16 cellular contexts compared by ENCODE assay signal in genomic region chr2:122707224-122707824, GRCh38.
DNase-seq lines count a peak whose midpoint lies in the region; ATAC-seq, FAIRE-seq and TF ChIP-seq lines count a peak whose summit lies in the region.
"Had no signal": no experiment of that assay in that cellular context is flagged by ENCODE, and none has a peak within 500 bp of the region (broad histone marks: within the 10 kb centered on the region; RNA-seq: fewer than 3 reads in every experiment).

No MANE protein-coding gene starts in this region.

- ATAC-seq in GM19395 (IDR thresholded peaks at IDR 0.05; ENCODE audit: unreplicated experiment) (peak; percentile 61), HG02938 (IDR thresholded peaks at IDR 0.05; ENCODE audit: unreplicated experiment) (peak; percentile 51)
- no peak for ATAC-seq in stimulated activated memory B cell treated with anti-CD40 and anti-IgM and Interleukin-4, amounts not matched to agents 10 μg/mL and 1 μg/mL and 100 μg/mL, for 72 hours
- ATAC-seq: activated CD4-positive, alpha-beta T cell treated with anti-CD3 and anti-CD28 coated beads for 36 hours had no signal

- POLR2A ChIA-PET in activated CD4-positive, alpha-beta T cell treated with anti-CD3 and anti-CD28 coated beads, Interleukin-2, amount 10 ng/mL, durations not matched to agents 7 days and 5 days (lab: Charles Lee) = no interaction called here

- H3K9ac ChIP-seq in OCI-LY3 (ENCODE audit: low read length) = peak overlapping the region; percentile 90

- no peaks in the 10 kb centered on the region for H3K4me1 Mint-ChIP-seq in endothelial cell (ENCODE audit: unreplicated experiment)
- no peaks in the 10 kb centered on the region for H3K4me1 Mint-ChIP-seq in stimulated activated memory B cell treated with anti-CD40 and anti-IgM and Interleukin-4, amounts not matched to agents 10 μg/mL and 1 μg/mL and 100 μg/mL, for 72 hours
- no peaks in the 10 kb centered on the region for H3K4me1 Mint-ChIP-seq in activated CD4-positive, alpha-beta T cell treated with anti-CD3 and anti-CD28 coated beads, Interleukin-2, amount 10 ng/mL, durations not matched to agents 7 days and 5 days
- H3K4me1 Mint-ChIP-seq: activated CD4-positive, alpha-beta T cell treated with anti-CD3 and anti-CD28 coated beads for 36 hours; activated naive CD4-positive, alpha-beta T cell treated with anti-CD3 and anti-CD28 coated beads, Interleukin-2, amount 50 U/mL, for 24 hours had no signal

- H3K4me3 ChIP-seq in OCI-LY3 (ENCODE audit: low read length) (peak overlapping the region; percentile 56), esophagus muscularis mucosa (no peak overlapping the region)
- H3K4me3 ChIP-seq: HAP-1, testis had no signal

- H3K4me1 ChIP-seq in OCI-LY3 (ENCODE audit: low read length) (peaks cover 64% of the 10 kb centered on the region), esophagus muscularis mucosa (no peaks in the 10 kb centered on the region)
- H3K4me1 ChIP-seq: HAP-1 had no signal

- H3K27me3 ChIP-seq in OCI-LY3 (ENCODE audit: low read depth, low read length) (no peaks in the 10 kb centered on the region), esophagus muscularis mucosa (no peaks in the 10 kb centered on the region)
- H3K27me3 ChIP-seq: testis had no signal

- no peak for TF ChIP-seq EP300 in esophagus muscularis mucosa (IDR thresholded peaks at IDR 0.05)

- CTCF ChIA-PET in activated CD4-positive, alpha-beta T cell treated with anti-CD3 and anti-CD28 coated beads, Interleukin-2, amount 10 ng/mL, durations not matched to agents 7 days and 5 days (lab: Charles Lee) = no interaction called here

- H3K9me3 ChIP-seq in OCI-LY3 (ENCODE audit: insufficient read depth, low read length) (peaks cover 13% of the 10 kb centered on the region; the same call in 1 of the 2 replicates), esophagus muscularis mucosa (no peaks in the 10 kb centered on the region)
- H3K9me3 ChIP-seq: HAP-1, testis had no signal

- no peaks in the 10 kb centered on the region for H3K9me3 Mint-ChIP-seq in endothelial cell (ENCODE audit: unreplicated experiment)
- H3K9me3 Mint-ChIP-seq in stimulated activated memory B cell treated with anti-CD40 and anti-IgM and Interleukin-4, amounts not matched to agents 10 μg/mL and 1 μg/mL and 100 μg/mL, for 72 hours = peaks cover 5% of the 10 kb centered on the region
- peaks cover 8% of the 10 kb centered on the region for H3K9me3 Mint-ChIP-seq in activated CD4-positive, alpha-beta T cell treated with anti-CD3 and anti-CD28 coated beads, Interleukin-2, amount 10 ng/mL, durations not matched to agents 7 days and 5 days

- 92% methylated on average over 1 of the region's 1 CpG for WGBS in esophagus muscularis mucosa

- H3K4me3 Mint-ChIP-seq in endothelial cell (ENCODE audit: unreplicated experiment) = no peak overlapping the region
- H3K4me3 Mint-ChIP-seq in stimulated activated memory B cell treated with anti-CD40 and anti-IgM and Interleukin-4, amounts not matched to agents 10 μg/mL and 1 μg/mL and 100 μg/mL, for 72 hours = no peak overlapping the region
- H3K4me3 Mint-ChIP-seq in activated CD4-positive, alpha-beta T cell treated with anti-CD3 and anti-CD28 coated beads, Interleukin-2, amount 10 ng/mL, durations not matched to agents 7 days and 5 days = no peak overlapping the region
- H3K4me3 Mint-ChIP-seq: activated CD4-positive, alpha-beta T cell treated with anti-CD3 and anti-CD28 coated beads for 36 hours; activated naive CD4-positive, alpha-beta T cell treated with anti-CD3 and anti-CD28 coated beads, Interleukin-2, amount 50 U/mL, for 24 hours had no signal

- H3K4me2 ChIP-seq in OCI-LY3 (ENCODE audit: low read length) = peak overlapping the region; percentile 81

- H3K79me2 ChIP-seq in OCI-LY3 (ENCODE audit: low read length) = no peaks in the 10 kb centered on the region

- H3K27ac ChIP-seq in OCI-LY3 (ENCODE audit: low read length) (peak overlapping the region; percentile 98), esophagus muscularis mucosa (replicated peaks in 1 of 4) (no peak overlapping the region)
- H3K27ac ChIP-seq: testis had no signal

- H4K20me1 ChIP-seq in OCI-LY3 (ENCODE audit: insufficient read depth, low read length) = no peaks in the 10 kb centered on the region

- DNase-seq in GM12891 (ENCODE audit: insufficient read length, low spot score) (no peak), esophagus muscularis mucosa (ENCODE audit: extremely low spot score) (no peak), endothelial cell (ENCODE audit: low spot score) (no peak)
- DNase-seq in activated CD4-positive, alpha-beta T cell treated with anti-CD3 and anti-CD28 coated beads, Interleukin-2, amount 10 ng/mL, durations not matched to agents 7 days and 5 days = no peak
- DNase-seq: activated CD4-positive, alpha-beta T cell treated with anti-CD3 and anti-CD28 coated beads for 36 hours; NCI-H226; retina; Right ventricle myocardium superior; testis had no signal

- peak overlapping the region; percentile 18 for H2AFZ ChIP-seq in OCI-LY3 (ENCODE audit: low read depth, low read length)

- H3K36me3 ChIP-seq in OCI-LY3 (replicated peaks; ENCODE audit: low read depth, low read length) = peaks cover 23% of the 10 kb centered on the region
- H3K36me3 ChIP-seq in esophagus muscularis mucosa = no peaks in the 10 kb centered on the region
- H3K36me3 ChIP-seq: HAP-1 had no signal

- H3K27me3 Mint-ChIP-seq in endothelial cell (ENCODE audit: unreplicated experiment) = no peaks in the 10 kb centered on the region
- H3K27me3 Mint-ChIP-seq in stimulated activated memory B cell treated with anti-CD40 and anti-IgM and Interleukin-4, amounts not matched to agents 10 μg/mL and 1 μg/mL and 100 μg/mL, for 72 hours = no peaks in the 10 kb centered on the region
- no peaks in the 10 kb centered on the region for H3K27me3 Mint-ChIP-seq in activated CD4-positive, alpha-beta T cell treated with anti-CD3 and anti-CD28 coated beads, Interleukin-2, amount 10 ng/mL, durations not matched to agents 7 days and 5 days
- H3K27me3 Mint-ChIP-seq: activated CD4-positive, alpha-beta T cell treated with anti-CD3 and anti-CD28 coated beads for 36 hours; activated naive CD4-positive, alpha-beta T cell treated with anti-CD3 and anti-CD28 coated beads, Interleukin-2, amount 50 U/mL, for 24 hours had no signal

- TF ChIP-seq CTCF in OCI-LY3 (IDR thresholded peaks at IDR 0.05; ENCODE audit: low read depth, low read length) = no peak
- TF ChIP-seq CTCF in esophagus muscularis mucosa (IDR thresholded peaks at IDR 0.05) = no peak
- no peak for TF ChIP-seq CTCF in endothelial cell (IDR thresholded peaks at IDR 0.05; ENCODE audit: unreplicated experiment)

- intact Hi-C loops in esophagus muscularis mucosa (cut with DNase I) = no loop called here

- H3K27ac Mint-ChIP-seq in endothelial cell (ENCODE audit: unreplicated experiment) = no peak overlapping the region
- H3K27ac Mint-ChIP-seq in stimulated activated memory B cell treated with anti-CD40 and anti-IgM and Interleukin-4, amounts not matched to agents 10 μg/mL and 1 μg/mL and 100 μg/mL, for 72 hours = no peak overlapping the region
- H3K27ac Mint-ChIP-seq in activated CD4-positive, alpha-beta T cell treated with anti-CD3 and anti-CD28 coated beads, Interleukin-2, amount 10 ng/mL, durations not matched to agents 7 days and 5 days = no peak overlapping the region
- H3K27ac Mint-ChIP-seq: activated CD4-positive, alpha-beta T cell treated with anti-CD3 and anti-CD28 coated beads for 36 hours; activated naive CD4-positive, alpha-beta T cell treated with anti-CD3 and anti-CD28 coated beads, Interleukin-2, amount 50 U/mL, for 24 hours had no signal

- H3K36me3 Mint-ChIP-seq in endothelial cell (ENCODE audit: low read depth, unreplicated experiment) = no peaks in the 10 kb centered on the region
- H3K36me3 Mint-ChIP-seq in stimulated activated memory B cell treated with anti-CD40 and anti-IgM and Interleukin-4, amounts not matched to agents 10 μg/mL and 1 μg/mL and 100 μg/mL, for 72 hours = no peaks in the 10 kb centered on the region
- H3K36me3 Mint-ChIP-seq in activated CD4-positive, alpha-beta T cell treated with anti-CD3 and anti-CD28 coated beads, Interleukin-2, amount 10 ng/mL, durations not matched to agents 7 days and 5 days (ENCODE audit: low read depth) = no peaks in the 10 kb centered on the region
- H3K36me3 Mint-ChIP-seq: activated naive CD4-positive, alpha-beta T cell treated with anti-CD3 and anti-CD28 coated beads, Interleukin-2, amount 50 U/mL, for 24 hours had no signal

- TF ChIP-seq POLR2A in GM12891 (IDR thresholded peaks at IDR 0.05; ENCODE audit: low read depth, low read length) (no peak), esophagus muscularis mucosa (IDR thresholded peaks at IDR 0.05; ENCODE audit: low read depth) (no peak)

- no peak for FAIRE-seq in GM12891 (lab: Jason Lieb, UNC)
- FAIRE-seq: G401.6 had no signal

TF ChIP-seq in GM12891, 5 proteins besides CTCF, POLR2A, EP300 and RAD21:
- TF ChIP-seq POLR2AphosphoS5 (IDR thresholded peaks at IDR 0.05; ENCODE audit: low read depth, low read length) = no peak
- no peak for TF ChIP-seq PAX5 (IDR thresholded peaks at IDR 0.05; ENCODE audit: insufficient read depth, low read length, severe bottlenecking)
- TF ChIP-seq TAF1 (IDR thresholded peaks at IDR 0.05; ENCODE audit: low read depth, low read length) = peak; percentile 30; the same call in 1 of the 2 replicates
- no peak for TF ChIP-seq SPI1 (IDR thresholded peaks at IDR 0.05; ENCODE audit: low read depth, low read length)
- peak; percentile 53; the same call in 1 of the 2 replicates for TF ChIP-seq POU2F2 (IDR thresholded peaks at IDR 0.05; ENCODE audit: low read depth, low read length)
TF ChIP-seq in GM12891: peak in this region for 2.
